Comparison of ENCODE assay signal across 20 cellular contexts in genomic region chr2:135796606-135797005, GRCh38.
DNase-seq lines count a peak whose midpoint lies in the region; ATAC-seq lines count a peak whose summit lies in the region.
"Had no signal": no experiment of that assay in that cellular context is flagged by ENCODE, and none has a peak within 500 bp of the region (broad histone marks: within the 10 kb centered on the region; RNA-seq: fewer than 3 reads in every experiment).

No MANE protein-coding gene starts in this region.

- H3K4me1 Mint-ChIP-seq in memory B cell = peaks cover 10% of the 10 kb centered on the region
- peaks cover 35% of the 10 kb centered on the region for H3K4me1 Mint-ChIP-seq in stimulated activated effector memory CD8-positive, alpha-beta T cell treated with anti-CD3 and anti-CD28 coated beads, Interleukin-12 subunit alpha, Interleukin-12 subunit beta, amount 100 ng/mL, for 72 hours

- no peak overlapping the region for H3K4me3 Mint-ChIP-seq in memory B cell
- H3K4me3 Mint-ChIP-seq in stimulated activated effector memory CD8-positive, alpha-beta T cell treated with anti-CD3 and anti-CD28 coated beads, Interleukin-12 subunit alpha, Interleukin-12 subunit beta, amount 100 ng/mL, for 72 hours = no peak overlapping the region
- H3K4me3 Mint-ChIP-seq: CD14-positive monocyte; CD4-positive, alpha-beta T cell; CD8-positive, alpha-beta memory T cell had no signal

- H3K27ac Mint-ChIP-seq in memory B cell = peak overlapping the region; percentile 22
- peak overlapping the region; percentile 58 for H3K27ac Mint-ChIP-seq in stimulated activated effector memory CD8-positive, alpha-beta T cell treated with anti-CD3 and anti-CD28 coated beads, Interleukin-12 subunit alpha, Interleukin-12 subunit beta, amount 100 ng/mL, for 72 hours
- H3K27ac Mint-ChIP-seq: CD4-positive, alpha-beta T cell; CD8-positive, alpha-beta memory T cell had no signal

- peaks cover 23% of the 10 kb centered on the region for H3K9me3 ChIP-seq in KOPT-K1 (ENCODE audit: insufficient read depth, low read length, poor library complexity, severe bottlenecking)
- H3K9me3 ChIP-seq: BE2C had no signal

- ATAC-seq in memory B cell (ENCODE audit: low read depth) (no peak), HG02840 (IDR thresholded peaks at IDR 0.05; ENCODE audit: low FRiP score, unreplicated experiment) (no peak)
- ATAC-seq in stimulated activated effector memory CD8-positive, alpha-beta T cell treated with anti-CD3 and anti-CD28 coated beads, Interleukin-12 subunit alpha, Interleukin-12 subunit beta, amount 100 ng/mL, for 72 hours = no peak

- DNase-seq in memory B cell (ENCODE audit: low spot score in 2 of 2) (no peak), NCI-H82 treated with DMSO at 0.1 percent for 48 hours (lab: John Stamatoyannopoulos, UW; ENCODE audit: unreplicated experiment) (no peak), DMS114 treated with DMSO at 0.1 percent for 48 hours (lab: John Stamatoyannopoulos, UW; ENCODE audit: unreplicated experiment) (no peak)
- no peak for DNase-seq in stimulated activated effector memory CD8-positive, alpha-beta T cell treated with anti-CD3 and anti-CD28 coated beads, Interleukin-12 subunit alpha, Interleukin-12 subunit beta, amount 100 ng/mL, for 72 hours (ENCODE audit: low spot score in 2 of 2)
- DNase-seq: 8988T; ACHN; AML-193; BE2C; Calu3; CD4-positive, alpha-beta T cell; CD8-positive, alpha-beta memory T cell; DMS79; EL; GDM1; GM23248 had no signal

- H3K36me3 ChIP-seq in KOPT-K1 (ENCODE audit: insufficient read depth, low read length) = no peaks in the 10 kb centered on the region
- H3K36me3 ChIP-seq: BE2C had no signal

- H3K27me3 Mint-ChIP-seq in memory B cell = no peaks in the 10 kb centered on the region
- H3K27me3 Mint-ChIP-seq: CD4-positive, alpha-beta T cell had no signal

- H3K36me3 Mint-ChIP-seq in memory B cell = no peaks in the 10 kb centered on the region
- no peaks in the 10 kb centered on the region for H3K36me3 Mint-ChIP-seq in stimulated activated effector memory CD8-positive, alpha-beta T cell treated with anti-CD3 and anti-CD28 coated beads, Interleukin-12 subunit alpha, Interleukin-12 subunit beta, amount 100 ng/mL, for 72 hours
- H3K36me3 Mint-ChIP-seq: CD14-positive monocyte had no signal

- no peaks in the 10 kb centered on the region for H3K9me3 Mint-ChIP-seq in memory B cell
- H3K9me3 Mint-ChIP-seq in stimulated activated effector memory CD8-positive, alpha-beta T cell treated with anti-CD3 and anti-CD28 coated beads, Interleukin-12 subunit alpha, Interleukin-12 subunit beta, amount 100 ng/mL, for 72 hours = peaks cover 5% of the 10 kb centered on the region
- H3K9me3 Mint-ChIP-seq: CD4-positive, alpha-beta T cell had no signal

- H3K27ac ChIP-seq in KOPT-K1 (ENCODE audit: low read depth, low read length, poor library complexity, severe bottlenecking) = peak overlapping the region; percentile 8
- H3K27ac ChIP-seq: A549; BLaER1 treated with 17β-estradiol and CSF1 and Interleukin-3, amounts not matched to agents 10 nM and 100 nM; GM23248 had no signal
